Comparison of ENCODE assay signal across 8 cellular contexts in genomic region chr3:184284696-184285095, GRCh38. TPM values are rescaled to one million over a fixed set of nuclear protein-coding genes. Genes with fewer than 3 reads are reported as not detected.
DNase-seq lines count a peak whose midpoint lies in the region; ATAC-seq and TF ChIP-seq lines count a peak whose summit lies in the region.

No MANE protein-coding gene starts in this region.

- TF ChIP-seq EP300 in esophagus muscularis mucosa (IDR thresholded peaks at IDR 0.05), result no peak

- H3K4me1 ChIP-seq in right atrium auricular region, result no peaks in the 10 kb centered on the region
- H3K4me1 ChIP-seq in parathyroid adenoma, result peaks cover 3% of the 10 kb centered on the region
- peaks cover 0 to 4% (median 0%) of the 10 kb centered on the region in 4 donors for H3K4me1 ChIP-seq in esophagus muscularis mucosa

- H3K27ac ChIP-seq in right atrium auricular region, result no peak overlapping the region
- no peak overlapping the region for H3K27ac ChIP-seq in parathyroid adenoma
- H3K27ac ChIP-seq in esophagus muscularis mucosa (replicated peaks in 1 of 4), result no peak overlapping the region

- intact Hi-C loops in Right ventricle myocardium superior (cut with DNase I), result loop anchor here (10.0 kb wide), 1 partner anchor 390 kb away; no protein-coding TSS in a partner anchor
- intact Hi-C loops in esophagus muscularis mucosa (cut with DNase I), result no loop called here

- ATAC-seq in Right ventricle myocardium superior (ENCODE audit: poor library complexity), result peak; percentile 61

- H3K4me3 ChIP-seq in right atrium auricular region, result no peak overlapping the region
- no peak overlapping the region for H3K4me3 ChIP-seq in fibroblast of the aortic adventitia (ENCODE audit: low read depth, low read length)
- no peak overlapping the region for H3K4me3 ChIP-seq in parathyroid adenoma (ENCODE audit: low read depth, low read length)
- H3K4me3 ChIP-seq in esophagus muscularis mucosa, result no peak overlapping the region

- H3K27me3 ChIP-seq in right atrium auricular region (no peaks in the 10 kb centered on the region), parathyroid adenoma (ENCODE audit: control insufficient read depth, insufficient read depth, low read length) (no peaks in the 10 kb centered on the region), esophagus muscularis mucosa (peaks cover 0 to 13% (median 0%) of the 10 kb centered on the region in 4 donors)

- H3K36me3 ChIP-seq in right atrium auricular region (no peaks in the 10 kb centered on the region), parathyroid adenoma (ENCODE audit: control insufficient read depth, insufficient read depth, low read length) (no peaks in the 10 kb centered on the region), esophagus muscularis mucosa (no peaks in the 10 kb centered on the region)

- H3K9me3 ChIP-seq in right atrium auricular region (no peaks in the 10 kb centered on the region), parathyroid adenoma (ENCODE audit: control insufficient read depth, low read length) (no peaks in the 10 kb centered on the region), esophagus muscularis mucosa (no peaks in the 10 kb centered on the region)

- no peaks in the 10 kb centered on the region for H3K79me2 ChIP-seq in parathyroid adenoma

- DNase-seq in Right ventricle myocardium superior (no peak), right atrium auricular region (ENCODE audit: low spot score) (no peak), NCI-H1694 treated with DMSO at 0.1 percent for 48 hours (lab: John Stamatoyannopoulos, UW) (peak; percentile 83), UCSD-AML1 (lab: John Stamatoyannopoulos, UW; ENCODE audit: unreplicated experiment) (peak; percentile 50), fibroblast of the aortic adventitia (ENCODE audit: low read depth) (peak; percentile 80), esophagus muscularis mucosa (ENCODE audit: extremely low spot score) (no peak)
- no peak for DNase-seq in activated CD4-positive, CD25-positive, alpha-beta regulatory T cell (lab: John Stamatoyannopoulos, UW)

- peak overlapping the region; percentile 8 for H2AFZ ChIP-seq in parathyroid adenoma

- peak in 1 of 2 donors; percentile 43 for TF ChIP-seq CTCF in right atrium auricular region (IDR thresholded peaks at IDR 0.05)
- TF ChIP-seq CTCF in fibroblast of the aortic adventitia (IDR thresholded peaks at IDR 0.05; ENCODE audit: insufficient read depth, low read length), result peak; percentile 52
- TF ChIP-seq CTCF in parathyroid adenoma (IDR thresholded peaks at IDR 0.05), result peak; percentile 50
- no peak for TF ChIP-seq CTCF in esophagus muscularis mucosa (IDR thresholded peaks at IDR 0.05)

- 15% methylated on average over 4 of the region's 4 CpGs for WGBS in esophagus muscularis mucosa

- no peak for TF ChIP-seq POLR2A in esophagus muscularis mucosa (IDR thresholded peaks at IDR 0.05; ENCODE audit: low read depth)

- H3K4me2 ChIP-seq in parathyroid adenoma (ENCODE audit: low read length), result no peak overlapping the region

- H3K9ac ChIP-seq in parathyroid adenoma, result no peak overlapping the region

RNA-seq across cellular contexts. Expression of gene ECE2, which starts 8.9 kb away (rescaled TPM):
- total RNA-seq in Right ventricle myocardium superior, result not detected
- total RNA-seq in right atrium auricular region, result 1 to 10 TPM in 1 of 2 donors, not detected in 1; 1.6 TPM
- not detected in 2 replicates for total RNA-seq in fibroblast of the aortic adventitia (ENCODE audit: low replicate concordance)
- total RNA-seq in esophagus muscularis mucosa, result under 1 TPM; 0.42 to 0.69 (median 0.56) TPM

RNA-seq across cellular contexts. Expression of gene PSMD2, which starts 14.3 kb away (rescaled TPM):
- total RNA-seq in Right ventricle myocardium superior (237 TPM), right atrium auricular region (100 to 1,000 TPM; 213 to 259 TPM), fibroblast of the aortic adventitia (ENCODE audit: low replicate concordance) (129 and 333 TPM in 2 replicates), esophagus muscularis mucosa (100 to 1,000 TPM; 252 to 356 (median 274) TPM)

RNA-seq across cellular contexts. Expression of gene CAMK2N2, which starts 23.3 kb away (rescaled TPM):
- not detected for total RNA-seq in Right ventricle myocardium superior
- not detected for total RNA-seq in right atrium auricular region
- total RNA-seq in fibroblast of the aortic adventitia (ENCODE audit: low replicate concordance), result 0.09 and 0.41 TPM in 2 replicates
- total RNA-seq in esophagus muscularis mucosa, result not detected

RNA-seq across cellular contexts. Expression of gene EIF4G1, which starts 29.7 kb away (rescaled TPM):
- total RNA-seq in Right ventricle myocardium superior, result 254 TPM
- 100 to 1,000 TPM; 270 to 276 TPM for total RNA-seq in right atrium auricular region
- 234 and 292 TPM in 2 replicates for total RNA-seq in fibroblast of the aortic adventitia (ENCODE audit: low replicate concordance)
- total RNA-seq in esophagus muscularis mucosa, result 100 to 1,000 TPM; 291 to 418 (median 360) TPM

RNA-seq across cellular contexts. Expression of gene EEF1AKMT4, which starts 35.2 kb away (rescaled TPM):
- total RNA-seq in Right ventricle myocardium superior, result 1.6 TPM
- total RNA-seq in right atrium auricular region, result 1 to 10 TPM; 2.1 TPM
- total RNA-seq in fibroblast of the aortic adventitia (ENCODE audit: low replicate concordance), result 1.6 and 2.5 TPM in 2 replicates
- 1 to 10 TPM; 3.3 to 4.9 (median 3.7) TPM for total RNA-seq in esophagus muscularis mucosa

Comparison
In these comparisons a context has a peak if more than half of its experiments do, and no peak if none do; other contexts are left out.
1. DNase-seq: peak in NCI-H1694 treated with DMSO at 0.1 percent for 48 hours (single experiment), UCSD-AML1 (single experiment) and fibroblast of the aortic adventitia (single experiment); none in Right ventricle myocardium superior (single experiment), right atrium auricular region (single experiment), esophagus muscularis mucosa (single experiment) and activated CD4-positive, CD25-positive, alpha-beta regulatory T cell (0 of 4).
2. CTCF ChIP-seq: peak in fibroblast of the aortic adventitia (single experiment) and parathyroid adenoma (single experiment); none in esophagus muscularis mucosa (0 of 3).